7 cellular contexts compared by ENCODE assay signal in genomic region chr1:155134858-155135415, GRCh38. TPM values are rescaled to one million over a fixed set of nuclear protein-coding genes. Genes with fewer than 3 reads are reported as not detected.
A peak's percentile ranks its signal among the peaks of the same experiment; 100 is the strongest.
DNase-seq lines count a peak whose midpoint lies in the region; ATAC-seq and TF ChIP-seq lines count a peak whose summit lies in the region.

No MANE protein-coding gene starts in this region.

- H3K9me3 Mint-ChIP-seq in immature natural killer cell: no peaks in the 10 kb centered on the region

- H3K4me1 Mint-ChIP-seq in immature natural killer cell: peaks cover 45 to 50% of the 10 kb centered on the region in 2 donors

- H3K27me3 Mint-ChIP-seq in immature natural killer cell (ENCODE audit: low read depth in 3 of 3): peaks cover 6 to 18% (median 9%) of the 10 kb centered on the region in 3 donors

- TF ChIP-seq CTCF in GM12865 (IDR thresholded peaks at IDR 0.05; ENCODE audit: insufficient read depth, low read depth, low read length, missing control alignments) (no peak), NB4 (IDR thresholded peaks at IDR 0.05; ENCODE audit: low read depth, low read length) (no peak)

- DNase-seq in GM12865 (ENCODE audit: low read depth) (peak; percentile 68), NB4 (ENCODE audit: low read depth) (peak; percentile 82), T1000 (lab: John Stamatoyannopoulos, UW) (peak; percentile 81), T47D (ENCODE audit: low read depth in 1 of 2, low spot score in 1 of 2) (peak; percentile 80 to 95), immature natural killer cell (no peak)

- no peak for ATAC-seq in HG02852 (IDR thresholded peaks at IDR 0.05; ENCODE audit: unreplicated experiment)

- TF ChIP-seq POLR2A in NB4 (IDR thresholded peaks at IDR 0.05; ENCODE audit: extremely low read depth, insufficient read length): no peak

- peak overlapping the region; percentile 95 to 99 (median 98) for H3K4me3 Mint-ChIP-seq in immature natural killer cell

- H3K4me3 ChIP-seq in GM12865 (ENCODE audit: low read depth, low read length) (peak overlapping the region; percentile 90), NB4 (ENCODE audit: low read depth, low read length) (peak overlapping the region; percentile 85), skin epidermis (peak overlapping the region; percentile 55 to 82 (median 62))

- H3K27ac Mint-ChIP-seq in immature natural killer cell: peak overlapping the region; percentile 96 to 99 (median 99)

- H3K27ac ChIP-seq in skin epidermis: peak overlapping the region; percentile 65 to 98 (median 96)

- in situ Hi-C loops in T47D (cut with HindIII; ENCODE audit: low pct_unique_long_range_greater_than_20kb, low sequenced_read_pairs): no loop called here

- H3K36me3 Mint-ChIP-seq in immature natural killer cell: peaks cover 0 to 3% (median 3%) of the 10 kb centered on the region in 3 donors

RNA-seq across cellular contexts. Expression of gene SLC50A1, which starts 0.7 kb away (rescaled TPM):
- 100 to 1,000 TPM in 1 of 3 donors, 10 to 100 TPM in 2; 59.5 to 120 (median 93.0) TPM for polyA plus RNA-seq in immature natural killer cell

RNA-seq across cellular contexts. Expression of gene DPM3, which starts 5.4 kb away (rescaled TPM):
- polyA plus RNA-seq in immature natural killer cell: 100 to 1,000 TPM; 103 to 274 (median 126) TPM

RNA-seq across cellular contexts. Expression of gene EFNA1, which starts 7.3 kb away (rescaled TPM):
- polyA plus RNA-seq in immature natural killer cell: 1 to 10 TPM in 2 of 3 donors, under 1 TPM in 1; 0.64 to 4.0 (median 1.1) TPM

RNA-seq across cellular contexts. Expression of gene KRTCAP2, which starts 38.2 kb away (rescaled TPM):
- 100 to 1,000 TPM; 396 to 465 (median 435) TPM for polyA plus RNA-seq in immature natural killer cell

RNA-seq across cellular contexts. Expression of gene TRIM46, which starts 38.7 kb away (rescaled TPM):
- polyA plus RNA-seq in immature natural killer cell: under 1 TPM in 1 of 3 donors, not detected in 2; 0.43 TPM

Comparison
In these comparisons a context has a peak if more than half of its experiments do, and no peak if none do; other contexts are left out.
1. DNase-seq: peak in GM12865 (single experiment), NB4 (single experiment), T1000 (single experiment) and T47D (2 of 2); none in immature natural killer cell (0 of 3).
2. Peak in every context shown above with its lines, with median percentiles within 50 percentile points of each other: H3K4me3 ChIP-seq.